In the genomic region with DNA sequence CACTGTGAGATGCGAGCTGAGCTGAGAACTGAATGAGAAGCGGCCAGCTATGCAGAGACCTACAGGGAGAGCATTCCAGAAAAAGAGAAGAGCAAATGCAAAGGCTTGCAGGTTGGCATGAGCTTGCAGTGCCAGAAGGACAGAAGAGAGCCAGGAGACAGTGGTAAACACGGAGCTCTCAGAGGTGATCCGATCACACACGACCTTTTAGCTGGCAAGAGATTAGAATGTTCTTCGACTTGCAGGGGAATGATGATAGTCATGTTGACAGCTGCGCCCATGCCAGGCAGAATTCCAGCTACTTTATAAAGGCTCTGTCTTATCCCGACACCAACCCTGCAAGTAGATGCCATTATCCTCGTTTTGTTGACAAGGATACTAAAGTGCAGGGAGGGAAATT, we compare ENCODE assay signal across 21 cellular contexts.
"Had no signal": no experiment of that assay in that cellular context is flagged by ENCODE, and none has a peak within 500 bp of the region (broad histone marks: within the 10 kb centered on the region; RNA-seq: fewer than 3 reads in every experiment).

No MANE protein-coding gene starts in this region.

- H3K4me1 ChIP-seq: colonic mucosa, esophagus muscularis mucosa, foreskin keratinocyte, gastroesophageal sphincter, heart right ventricle, left lung, lower lobe of right lung had no signal

- H3K27me3 ChIP-seq: colonic mucosa had no signal

- H3K4me3 ChIP-seq: colonic mucosa, dorsolateral prefrontal cortex, esophagus muscularis mucosa, gastroesophageal sphincter, heart right ventricle, left lung, lower lobe of right lung, mucosa of descending colon had no signal

- H3K27ac ChIP-seq: colonic mucosa, dorsolateral prefrontal cortex, esophagus muscularis mucosa, foreskin keratinocyte, gastroesophageal sphincter, heart right ventricle, left lung, lower lobe of right lung had no signal

- DNase-seq: colonic mucosa; cortex of kidney; effector CD4-positive, alpha-beta T cell; effector memory CD4-positive, alpha-beta T cell; foreskin keratinocyte; heart right ventricle; hippocampal formation; left cardiac atrium; left lung; left ventricle myocardium superior; lower lobe of right lung; mesenchymal stem cell; mucosa of descending colon; naive B cell had no signal

- FAIRE-seq: endothelial cell of umbilical vein, frontal cortex, islet of Langerhans, keratinocyte had no signal

- H3K36me3 ChIP-seq: colonic mucosa, esophagus muscularis mucosa, gastroesophageal sphincter, heart right ventricle, left lung, lower lobe of right lung had no signal

- ATAC-seq: foreskin keratinocyte, gastroesophageal sphincter, left lung, left ventricle myocardium superior, mucosa of descending colon had no signal

- H3K9me3 ChIP-seq: colonic mucosa, esophagus muscularis mucosa, gastroesophageal sphincter, left lung, lower lobe of right lung, mucosa of descending colon had no signal
